23 cellular contexts compared by ENCODE assay signal in genomic region chr12:121245031-121245430, GRCh38. TPM values are rescaled to one million over a fixed set of nuclear protein-coding genes. Genes with fewer than 3 reads are reported as not detected.
A peak's percentile ranks its signal among the peaks of the same experiment; 100 is the strongest.
DNase-seq lines count a peak whose midpoint lies in the region; ATAC-seq, FAIRE-seq and TF ChIP-seq lines count a peak whose summit lies in the region.
"Had no signal": no experiment of that assay in that cellular context is flagged by ENCODE, and none has a peak within 500 bp of the region (broad histone marks: within the 10 kb centered on the region; RNA-seq: fewer than 3 reads in every experiment).

No MANE protein-coding gene starts in this region.

- H3K36me3 ChIP-seq in H7 (replicated peaks; ENCODE audit: control insufficient read depth, insufficient read depth, low read length) (peaks cover 7% of the 10 kb centered on the region), K562 (ENCODE audit: control insufficient read depth, insufficient read depth, low read length) (peaks cover 42% of the 10 kb centered on the region; the same call in 2 of the 3 replicates)

- no peak for TF ChIP-seq EP300 in K562 (IDR thresholded peaks at IDR 0.05; ENCODE audit: low read length)

- CTCF ChIA-PET in K562 (lab: Yijun Ruan, JAX; ENCODE audit: low intra/inter-chr PET ratio), result no interaction called here

- H2AFZ ChIP-seq in K562 (ENCODE audit: low read depth, low read length), result no peak overlapping the region

- in situ Hi-C loops in K562 (cut with MboI), result no loop called here

- H3K27ac Mint-ChIP-seq in nephron progenitor cell, result peak overlapping the region; percentile 51
- H3K27ac Mint-ChIP-seq: CD4-positive, alpha-beta T cell had no signal

- peaks cover 0 to 14% of the 10 kb centered on the region in 2 experiments; a peak in 2 of 5 replicates for H3K4me1 ChIP-seq in K562 (replicated peaks in 1 of 2; ENCODE audit: control insufficient read depth in 2 of 2, insufficient read depth in 2 of 2, low read length in 2 of 2)
- H3K4me1 ChIP-seq: A549, BE2C had no signal

- no peak overlapping the region for H3K4me3 Mint-ChIP-seq in nephron progenitor cell
- H3K4me3 Mint-ChIP-seq: CD14-positive monocyte; CD4-positive, alpha-beta T cell; CD8-positive, alpha-beta memory T cell had no signal

- H3K36me3 Mint-ChIP-seq in nephron progenitor cell (ENCODE audit: low read depth), result peaks cover 36% of the 10 kb centered on the region

- no peaks in the 10 kb centered on the region for H3K79me2 ChIP-seq in K562 (ENCODE audit: control insufficient read depth, insufficient read depth, low read length)

- no peak for FAIRE-seq in K562 (lab: Jason Lieb, UNC)
- FAIRE-seq: A549, D721Med, GM12878 had no signal

- no peak overlapping the region for H3K4me2 ChIP-seq in K562 (ENCODE audit: insufficient read depth, low read length)
- H3K4me2 ChIP-seq: A549; BLaER1 treated with 17β-estradiol and CSF1 and Interleukin-3, amounts not matched to agents 10 nM and 100 nM had no signal

- intact Hi-C loops in K562 (cut with micrococcal nuclease), result no loop called here

- no peaks in the 10 kb centered on the region for H3K27me3 Mint-ChIP-seq in nephron progenitor cell (ENCODE audit: low read depth, poor library complexity)
- H3K27me3 Mint-ChIP-seq: CD4-positive, alpha-beta T cell; CD8-positive, alpha-beta memory T cell had no signal

- 88% methylated on average over 9 of the region's 14 CpGs for WGBS in K562 (ENCODE audit: insufficient coverage, low coverage, missing lambda C conversion rate)

- H3K9me3 ChIP-seq in K562 (replicated peaks; ENCODE audit: control insufficient read depth, insufficient read depth, low read depth, low read length), result no peaks in the 10 kb centered on the region
- H3K9me3 ChIP-seq: A549; BE2C; BLaER1 treated with 17β-estradiol and CSF1 and Interleukin-3, amounts not matched to agents 10 nM and 100 nM had no signal

- no peak for TF ChIP-seq POLR2A in K562 (conservative IDR thresholded peaks at IDR 0.05)

- H3K27me3 ChIP-seq in H7 (ENCODE audit: control insufficient read depth, insufficient read depth, low read length) (no peaks in the 10 kb centered on the region), K562 (ENCODE audit: control insufficient read depth in 2 of 2, insufficient read depth in 2 of 2, low read length in 2 of 2) (no peaks in the 10 kb centered on the region)
- H3K27me3 ChIP-seq: BE2C; BLaER1 treated with 17β-estradiol and CSF1 and Interleukin-3, amounts not matched to agents 10 nM and 100 nM had no signal

- POLR2A ChIA-PET in K562 (lab: Yijun Ruan, JAX), result no interaction called here

- peaks cover 5% of the 10 kb centered on the region; the same call in 1 of the 2 replicates for H4K20me1 ChIP-seq in K562 (replicated peaks; ENCODE audit: control insufficient read depth, insufficient read depth, low read length)

- ATAC-seq in K562, result no peak
- no peak for ATAC-seq in GM21576 (IDR thresholded peaks at IDR 0.05; ENCODE audit: unreplicated experiment)
- no peak for ATAC-seq in GM18520 (IDR thresholded peaks at IDR 0.05; ENCODE audit: unreplicated experiment)
- ATAC-seq: A549, GM12878 had no signal

- H3K4me3 ChIP-seq in H7 (ENCODE audit: insufficient read depth, low read depth, low read length), result no peak overlapping the region
- H3K4me3 ChIP-seq in K562, result no peak overlapping the region
- H3K4me3 ChIP-seq: A549; BLaER1 treated with 17β-estradiol and CSF1 and Interleukin-3, amounts not matched to agents 10 nM and 100 nM; GM12878 had no signal

- TF ChIP-seq CTCF in K562 (IDR thresholded peaks at IDR 0.05 in 2 of 3, conservative IDR thresholded peaks at IDR 0.05 in 1 of 3; ENCODE audit: insufficient read depth in 2 of 3, low read depth in 1 of 3, low read length in 3 of 3) (no peak), nephron progenitor cell (IDR thresholded peaks at IDR 0.05) (no peak)

- H3K9ac ChIP-seq in K562 (ENCODE audit: insufficient read depth in 1 of 2, low read depth in 2 of 2, low read length in 2 of 2), result no peak overlapping the region
- H3K9ac ChIP-seq: BLaER1 treated with 17β-estradiol and CSF1 and Interleukin-3, amounts not matched to agents 10 nM and 100 nM had no signal

- TF ChIP-seq RAD21 in K562 (CRISPR knock-in tag; conservative IDR thresholded peaks at IDR 0.05 in 1 of 2, IDR thresholded peaks at IDR 0.05 in 1 of 2), result no peak

- no peaks in the 10 kb centered on the region for H3K9me1 ChIP-seq in K562 (ENCODE audit: control insufficient read depth, insufficient read depth, low read length)

- H3K27ac ChIP-seq in K562 (ENCODE audit: extremely low read depth, low read depth, low read length), result no peak overlapping the region
- H3K27ac ChIP-seq: A549; BLaER1 treated with 17β-estradiol and CSF1 and Interleukin-3, amounts not matched to agents 10 nM and 100 nM had no signal

- no peaks in the 10 kb centered on the region for H3K9me3 Mint-ChIP-seq in nephron progenitor cell
- H3K9me3 Mint-ChIP-seq: CD4-positive, alpha-beta T cell; CD8-positive, alpha-beta memory T cell had no signal

- H3K4me1 Mint-ChIP-seq in nephron progenitor cell, result peaks cover 39% of the 10 kb centered on the region

- no TSS peak for BruUV-seq in K562 (replicated peaks; lab: Mats Ljungman, UMichigan)

- DNase-seq in H7, result peak; percentile 59
- DNase-seq in K562 (ENCODE audit: extremely low read depth in 1 of 4, low spot score in 3 of 4), result no peak
- DNase-seq in nephron progenitor cell, result no peak
- no peak for DNase-seq in ureter (ENCODE audit: low spot score)
- no peak for DNase-seq in activated CD4-positive, alpha-beta T cell treated with anti-CD3 and anti-CD28 coated beads, Interleukin-2, amount 50 U/mL, for 48 hours
- DNase-seq: 8988T; ACHN; AML-193; BE2C; CD4-positive, alpha-beta T cell; CD8-positive, alpha-beta memory T cell; DMS 273 treated with DMSO at 0.1 percent for 48 hours; DMS79; EL; GDM1; HCEC 1CT had no signal

TF ChIP-seq in K562, 482 proteins besides CTCF, POLR2A, EP300 and RAD21:
- TF ChIP-seq ZNF551 (CRISPR knock-in tag; IDR thresholded peaks at IDR 0.05) (no peak), POLR2G (IDR thresholded peaks at IDR 0.05; ENCODE audit: low read depth, low read length) (peak; percentile 34; the same call in 1 of the 2 replicates)

RNA-seq across cellular contexts. Expression of gene P2RX4, which starts 35.1 kb away (rescaled TPM):
- 11.1 and 12.6 TPM in 2 replicates for total RNA-seq in H7 (2014; rRNA removed; shearing (Covaris generic))
- total RNA-seq in K562 (2011; cell fraction: chromatin; rRNA removed; ENCODE audit: low replicate concordance), result 40.9 and 60.5 TPM in 2 replicates
- 47.8 and 47.9 TPM in 2 replicates for total RNA-seq in K562 (2011; cell fraction: nucleolus; rRNA removed)
- 55.4 and 61.5 TPM in 2 replicates for total RNA-seq in K562 (2011; cell fraction: nucleoplasm; rRNA removed)
- total RNA-seq in K562 (2014; rRNA removed) (14.3 and 18.9 TPM in 2 replicates), K562 (2014; rRNA removed; fragmentation: Illumina TruSeq; extraction: Trizol) (7.8 and 9.6 TPM in 2 replicates), K562 (2015; rRNA removed; fragmentation: Illumina TruSeq; extraction: Trizol) (8.3 and 10.5 TPM in 2 replicates), K562 (2021) (12.8 and 14.2 TPM in 2 replicates), ureter (28.0 TPM)
- polyA plus RNA-seq in K562 (2011; rRNA removed) (15.4 and 20.8 TPM in 2 replicates), K562 (2014; fragmentation: Illumina TruSeq; extraction: Trizol) (11.7 and 13.0 TPM in 2 replicates), K562 (2014; fragmentation: Nextera tagmentation; extraction: Ambion mirVana) (1 to 10 TPM; 6.6 to 10.0 TPM), K562 (2014; rRNA removed) (21.5 and 23.4 TPM in 2 replicates)
- polyA plus RNA-seq in K562 (2011; cell fraction: cytosol; rRNA removed), result 21.4 and 26.2 TPM in 2 replicates
- 26.6 and 29.1 TPM in 2 replicates for polyA plus RNA-seq in K562 (2011; cell fraction: nucleus; rRNA removed)
- polyA plus RNA-seq in K562 (2012), result 12.8 and 57.1 TPM in 2 replicates
- polyA minus RNA-seq in K562 (2011; rRNA and poly(A)+ RNA removed), result 14.9 and 19.2 TPM in 2 replicates
- polyA minus RNA-seq in K562 (2011; cell fraction: cytosol; rRNA and poly(A)+ RNA removed), result 5.3 and 9.4 TPM in 2 replicates
- polyA minus RNA-seq in K562 (2011; cell fraction: nucleus; rRNA and poly(A)+ RNA removed), result 10.4 and 14.0 TPM in 2 replicates

RNA-seq across cellular contexts. Expression of gene CAMKK2, which starts 51.5 kb away (rescaled TPM):
- total RNA-seq in H7 (2014; rRNA removed; shearing (Covaris generic)), result 11.0 and 11.6 TPM in 2 replicates
- 43.2 and 68.9 TPM in 2 replicates for total RNA-seq in K562 (2011; cell fraction: chromatin; rRNA removed; ENCODE audit: low replicate concordance)
- 40.5 and 41.3 TPM in 2 replicates for total RNA-seq in K562 (2011; cell fraction: nucleolus; rRNA removed)
- 39.2 and 39.8 TPM in 2 replicates for total RNA-seq in K562 (2011; cell fraction: nucleoplasm; rRNA removed)
- total RNA-seq in K562 (2014; rRNA removed) (18.8 and 21.1 TPM in 2 replicates), K562 (2014; rRNA removed; fragmentation: Illumina TruSeq; extraction: Trizol) (12.6 and 12.7 TPM in 2 replicates), K562 (2015; rRNA removed; fragmentation: Illumina TruSeq; extraction: Trizol) (10.5 and 10.8 TPM in 2 replicates), K562 (2021) (30.8 and 32.0 TPM in 2 replicates), ureter (38.8 TPM)
- polyA plus RNA-seq in K562 (2011; rRNA removed) (18.2 and 20.5 TPM in 2 replicates), K562 (2014; fragmentation: Illumina TruSeq; extraction: Trizol) (22.0 and 22.3 TPM in 2 replicates), K562 (2014; fragmentation: Nextera tagmentation; extraction: Ambion mirVana) (1 to 10 TPM; 4.3 to 5.4 TPM), K562 (2014; rRNA removed) (20.1 and 21.1 TPM in 2 replicates)
- 19.2 and 26.4 TPM in 2 replicates for polyA plus RNA-seq in K562 (2011; cell fraction: cytosol; rRNA removed)
- polyA plus RNA-seq in K562 (2011; cell fraction: nucleus; rRNA removed), result 40.6 and 54.1 TPM in 2 replicates
- 15.5 and 22.2 TPM in 2 replicates for polyA plus RNA-seq in K562 (2012)
- polyA minus RNA-seq in K562 (2011; rRNA and poly(A)+ RNA removed), result 18.1 and 27.5 TPM in 2 replicates
- 18.8 and 19.5 TPM in 2 replicates for polyA minus RNA-seq in K562 (2011; cell fraction: cytosol; rRNA and poly(A)+ RNA removed)
- 25.4 and 26.8 TPM in 2 replicates for polyA minus RNA-seq in K562 (2011; cell fraction: nucleus; rRNA and poly(A)+ RNA removed)
